ENCODE assay signal across 8 cellular contexts in genomic region chr11:33065445-33066178, GRCh38. TPM values are rescaled to one million over a fixed set of nuclear protein-coding genes. Genes with fewer than 3 reads are reported as not detected.
DNase-seq lines count a peak whose midpoint lies in the region; ATAC-seq and TF ChIP-seq lines count a peak whose summit lies in the region.

No MANE protein-coding gene starts in this region.

- no peak overlapping the region for H2AK5ac ChIP-seq in mesenchymal stem cell (ENCODE audit: low read length, severe bottlenecking)

- no peak overlapping the region for H3K9ac ChIP-seq in mesenchymal stem cell (ENCODE audit: low read length)

- H2BK12ac ChIP-seq in mesenchymal stem cell (ENCODE audit: low read length in 2 of 2), result no peak overlapping the region

- no peak overlapping the region for H3K18ac ChIP-seq in mesenchymal stem cell (ENCODE audit: low read depth in 1 of 2, low read length in 2 of 2)

- DNase-seq in GM13977 (ENCODE audit: low spot score) (peak; percentile 45), NCI-H748 treated with DMSO at 0.1 percent for 48 hours (lab: John Stamatoyannopoulos, UW) (peak; percentile 2), mesenchymal stem cell (peak; percentile 64), cerebellar nuclear complex (lab: John Stamatoyannopoulos, UW) (no peak)
- peak; percentile 79 for DNase-seq in activated CD8-positive, alpha-beta T cell treated with anti-CD3 and anti-CD28 coated beads, Interleukin-2, amount 10 ng/mL, durations not matched to agents 7 days and 5 days
- DNase-seq in effector CD8-positive, alpha-beta T cell (lab: John Stamatoyannopoulos, UW), result peak; percentile 50
- DNase-seq in stimulated activated CD8-positive, alpha-beta memory T cell treated with anti-CD3 and anti-CD28 coated beads, Interleukin-15, amount 100 ng/mL, for 48 hours (ENCODE audit: low read depth in 2 of 2), result peak; percentile 55 to 56

- no peak overlapping the region for H3K4me3 ChIP-seq in mesenchymal stem cell (ENCODE audit: insufficient read depth in 1 of 2, low read depth in 1 of 2, low read length in 2 of 2)

- POLR2A ChIA-PET in activated CD8-positive, alpha-beta T cell treated with anti-CD3 and anti-CD28 coated beads, Interleukin-2, amount 10 ng/mL, durations not matched to agents 7 days and 5 days (lab: Charles Lee), result interaction anchor here (0.6 to 0.9 kb wide), 3 partner anchors 171 to 223 kb away, joined by 3 to 4 read pairs (median 3); partner anchors contain the start of gene QSER1

- peaks cover 35% of the 10 kb centered on the region for H3K36me3 Mint-ChIP-seq in activated CD8-positive, alpha-beta T cell treated with anti-CD3 and anti-CD28 coated beads, Interleukin-2, amount 10 ng/mL, durations not matched to agents 7 days and 5 days (ENCODE audit: low read depth)

- peaks cover 28% of the 10 kb centered on the region for H3K79me1 ChIP-seq in mesenchymal stem cell (replicated peaks; ENCODE audit: low read length, poor library complexity, severe bottlenecking)

- in situ Hi-C loops in GM13977 (cut with MboI; ENCODE audit: low pct_unique_long_range_greater_than_20kb, low sequenced_read_pairs, unreplicated experiment), result no loop called here

- peaks cover 50 to 59% of the 10 kb centered on the region in 2 experiments for H3K36me3 ChIP-seq in mesenchymal stem cell (ENCODE audit: control insufficient read depth in 1 of 2, insufficient read depth in 2 of 2, low read depth in 1 of 2, low read length in 2 of 2)

- CTCF ChIA-PET in activated CD8-positive, alpha-beta T cell treated with anti-CD3 and anti-CD28 coated beads, Interleukin-2, amount 10 ng/mL, durations not matched to agents 7 days and 5 days (lab: Charles Lee), result interaction anchor here (0.6 to 5.3 kb wide), 42 partner anchors 8 to 260 kb away, joined by 3 to 76 read pairs (median 4); no protein-coding TSS in a partner anchor

- H2BK5ac ChIP-seq in mesenchymal stem cell (ENCODE audit: low read depth, low read length, poor library complexity, severe bottlenecking), result no peak overlapping the region

- no peak overlapping the region for H2AFZ ChIP-seq in mesenchymal stem cell (ENCODE audit: low read depth, low read length)

- H2BK15ac ChIP-seq in mesenchymal stem cell (ENCODE audit: low read depth, poor library complexity, severe bottlenecking), result no peak overlapping the region

- no peak overlapping the region for H3K14ac ChIP-seq in mesenchymal stem cell (ENCODE audit: low read length in 2 of 2)

- H4K91ac ChIP-seq in mesenchymal stem cell (ENCODE audit: low read length), result no peak overlapping the region

- whole genome bisulfite sequencing in mesenchymal stem cell, result 63% methylated on average over 22 of the region's 22 CpGs

- H4K8ac ChIP-seq in mesenchymal stem cell (ENCODE audit: low read length), result peak overlapping the region; percentile 30

- H3K4me3 Mint-ChIP-seq in activated CD8-positive, alpha-beta T cell treated with anti-CD3 and anti-CD28 coated beads, Interleukin-2, amount 10 ng/mL, durations not matched to agents 7 days and 5 days, result no peak overlapping the region

- no peaks in the 10 kb centered on the region for H3K27me3 ChIP-seq in mesenchymal stem cell (ENCODE audit: control insufficient read depth in 1 of 2, insufficient read depth in 1 of 2, low read length in 2 of 2)

- peaks cover 6% of the 10 kb centered on the region for H3K4me1 ChIP-seq in mesenchymal stem cell (ENCODE audit: control insufficient read depth, insufficient read depth, low read depth, low read length)

- H3K27me3 Mint-ChIP-seq in activated CD8-positive, alpha-beta T cell treated with anti-CD3 and anti-CD28 coated beads, Interleukin-2, amount 10 ng/mL, durations not matched to agents 7 days and 5 days (ENCODE audit: low read depth), result no peaks in the 10 kb centered on the region

- TF ChIP-seq CTCF in GM13977 (IDR thresholded peaks at IDR 0.05; ENCODE audit: extremely low read depth, insufficient read depth, missing control alignments), result peak; percentile 76

- no peaks in the 10 kb centered on the region for H3K9me3 Mint-ChIP-seq in activated CD8-positive, alpha-beta T cell treated with anti-CD3 and anti-CD28 coated beads, Interleukin-2, amount 10 ng/mL, durations not matched to agents 7 days and 5 days (ENCODE audit: insufficient read depth)

- ATAC-seq in HG03108 (IDR thresholded peaks at IDR 0.05; ENCODE audit: unreplicated experiment), result peak; percentile 42
- peak; percentile 89 for ATAC-seq in activated CD8-positive, alpha-beta T cell treated with anti-CD3 and anti-CD28 coated beads, Interleukin-2, amount 10 ng/mL, durations not matched to agents 7 days and 5 days

- no peak overlapping the region for H3K27ac ChIP-seq in mesenchymal stem cell (ENCODE audit: low read length, poor library complexity, severe bottlenecking)

- H2BK120ac ChIP-seq in mesenchymal stem cell (ENCODE audit: low read depth, low read length), result no peak overlapping the region

- no peak overlapping the region for H3K4ac ChIP-seq in mesenchymal stem cell (ENCODE audit: low read depth in 1 of 2, low read length in 2 of 2)

- H3K9me3 ChIP-seq in mesenchymal stem cell (ENCODE audit: control insufficient read depth, low read length), result no peaks in the 10 kb centered on the region

- H3K4me2 ChIP-seq in mesenchymal stem cell (ENCODE audit: low read length, poor library complexity, severe bottlenecking), result no peak overlapping the region

- no peak overlapping the region for H3K23ac ChIP-seq in mesenchymal stem cell (ENCODE audit: low read length in 2 of 2)

- peaks cover 29% of the 10 kb centered on the region for H3K4me1 Mint-ChIP-seq in activated CD8-positive, alpha-beta T cell treated with anti-CD3 and anti-CD28 coated beads, Interleukin-2, amount 10 ng/mL, durations not matched to agents 7 days and 5 days (ENCODE audit: low read depth)

- no peak overlapping the region for H3K27ac Mint-ChIP-seq in activated CD8-positive, alpha-beta T cell treated with anti-CD3 and anti-CD28 coated beads, Interleukin-2, amount 10 ng/mL, durations not matched to agents 7 days and 5 days

RNA-seq across cellular contexts. Expression of gene TCP11L1, which starts 26.2 kb away (rescaled TPM):
- total RNA-seq in activated CD8-positive, alpha-beta T cell treated with anti-CD3 and anti-CD28 coated beads, Interleukin-2, amount 10 ng/mL, durations not matched to agents 7 days and 5 days, result 10 to 100 TPM; 17.2 to 21.0 TPM
- polyA plus RNA-seq in mesenchymal stem cell (2013, experiment 1 of 2), result 12.3 TPM
- polyA plus RNA-seq in mesenchymal stem cell (2013, experiment 2 of 2), result 11.9 TPM

RNA-seq across cellular contexts. Expression of gene DEPDC7, which starts 49.9 kb away (rescaled TPM):
- 1 to 10 TPM; 1.2 to 2.8 TPM for total RNA-seq in activated CD8-positive, alpha-beta T cell treated with anti-CD3 and anti-CD28 coated beads, Interleukin-2, amount 10 ng/mL, durations not matched to agents 7 days and 5 days
- 1.4 TPM for polyA plus RNA-seq in mesenchymal stem cell (2013, experiment 1 of 2)
- 1.7 TPM for polyA plus RNA-seq in mesenchymal stem cell (2013, experiment 2 of 2)

Comparison
In these comparisons a context has a peak if more than half of its experiments do, and no peak if none do; other contexts are left out.
1. DNase-seq: peak in GM13977 (single experiment), NCI-H748 treated with DMSO at 0.1 percent for 48 hours (single experiment), activated CD8-positive, alpha-beta T cell treated with anti-CD3 and anti-CD28 coated beads, Interleukin-2, amount 10 ng/mL, durations not matched to agents 7 days and 5 days (single experiment), effector CD8-positive, alpha-beta T cell (single experiment), mesenchymal stem cell (single experiment) and stimulated activated CD8-positive, alpha-beta memory T cell treated with anti-CD3 and anti-CD28 coated beads, Interleukin-15, amount 100 ng/mL, for 48 hours (2 of 2); none in cerebellar nuclear complex (0 of 2).